12 cellular contexts compared by ENCODE assay signal in the genomic region with DNA sequence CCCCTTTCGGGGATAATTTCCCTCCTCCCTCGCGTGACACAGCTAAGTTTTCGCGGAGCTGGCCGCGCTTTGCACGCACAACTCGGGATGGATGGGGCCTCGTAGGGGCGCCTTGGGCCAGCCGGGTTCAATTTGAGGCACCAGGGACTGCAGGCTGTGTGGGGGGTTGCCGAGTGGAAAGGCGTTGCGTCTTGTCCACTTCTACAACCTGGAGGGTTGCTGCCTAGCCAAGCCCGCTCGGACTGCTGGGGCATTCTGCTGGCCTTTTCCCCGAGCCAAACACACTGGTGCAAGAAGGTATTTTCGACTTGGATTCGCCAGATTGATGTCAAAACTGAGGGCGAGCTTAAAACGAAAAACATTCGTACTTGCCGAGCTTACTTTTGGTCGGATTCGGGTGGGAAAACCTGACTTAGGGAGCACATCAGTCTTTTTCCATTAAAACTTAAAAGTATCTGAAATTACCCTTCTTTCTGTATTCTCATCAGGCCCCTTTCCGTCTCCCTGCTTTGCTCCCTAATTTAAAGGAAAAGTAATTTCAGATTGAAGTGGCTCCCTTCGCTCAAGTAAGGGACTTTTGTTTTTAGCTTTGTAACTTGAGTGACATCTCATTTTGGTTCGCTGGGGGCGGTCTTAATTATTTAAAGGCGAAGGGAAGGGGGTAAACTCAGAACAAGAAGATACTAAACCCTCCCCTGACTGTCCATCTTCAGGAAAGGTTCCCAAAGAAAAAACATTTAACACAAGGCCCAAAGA. TPM values are rescaled to one million over a fixed set of nuclear protein-coding genes. Genes with fewer than 3 reads are reported as not detected.
DNase-seq lines count a peak whose midpoint lies in the region; ATAC-seq and TF ChIP-seq lines count a peak whose summit lies in the region.
"Had no signal": no experiment of that assay in that cellular context is flagged by ENCODE, and none has a peak within 500 bp of the region (broad histone marks: within the 10 kb centered on the region; RNA-seq: fewer than 3 reads in every experiment).

No MANE protein-coding gene starts in this region.

- DNase-seq in AG20443 (ENCODE audit: low spot score): peak; percentile 64
- peak; percentile 36 for DNase-seq in NCI-H1105 treated with DMSO at 0.1 percent for 48 hours (lab: John Stamatoyannopoulos, UW)
- peak; percentile 58 for DNase-seq in fibroblast of mammary gland (ENCODE audit: low read depth)
- DNase-seq in ovary: peak in 4 of 5 donors; percentile 49 to 60 (median 55)
- no peak for DNase-seq in kidney glomerular epithelial cell (lab: John Stamatoyannopoulos, UW)
- DNase-seq in GF-D8 (lab: John Stamatoyannopoulos, UW): no peak
- DNase-seq: Kasumi-1, naive B cell had no signal

- WGBS in ovary, 3 donors: 44 to 88% (median 70%) methylated on average over 31 of the region's 31 CpGs

- H3K36me3 ChIP-seq in ovary: no peaks in the 10 kb centered on the region

- H3K27me3 ChIP-seq in ovary: no peaks in the 10 kb centered on the region

- H3K4me3 ChIP-seq in fibroblast of mammary gland (ENCODE audit: control insufficient read depth, low read depth, low read length) (peak overlapping the region; percentile 22), ovary (peak overlapping the region; percentile 45)

- intact Hi-C loops in ovary (cut with DNase I): loop anchor here in 3 of 4 donors (5.0 to 10.0 kb wide), 2 partner anchors 785 to 1083 kb away; no protein-coding TSS in a partner anchor

- no peak for TF ChIP-seq POLR2A in ovary (IDR thresholded peaks at IDR 0.05)

- TF ChIP-seq EP300 in ovary (IDR thresholded peaks at IDR 0.05): no peak

- H3K9me3 ChIP-seq in ovary: no peaks in the 10 kb centered on the region

- peaks cover 11% of the 10 kb centered on the region for H3K4me1 ChIP-seq in ovary (ENCODE audit: insufficient read depth)

- ATAC-seq in HG03457 (IDR thresholded peaks at IDR 0.05; ENCODE audit: unreplicated experiment) (no peak), HG03571 (IDR thresholded peaks at IDR 0.05; ENCODE audit: unreplicated experiment) (no peak)
- ATAC-seq: activated CD4-positive, CD25-positive, alpha-beta regulatory T cell treated with anti-CD3 and anti-CD28 coated beads, Interleukin-2, amount 50 U/mL, for 24 hours; activated naive CD4-positive, alpha-beta T cell treated with anti-CD3 and anti-CD28 coated beads, Interleukin-2, amount 50 U/mL, for 72 hours had no signal

- H3K27ac ChIP-seq in ovary: peak overlapping the region; percentile 43 to 80

- TF ChIP-seq CTCF in fibroblast of mammary gland (conservative IDR thresholded peaks at IDR 0.05; ENCODE audit: control insufficient read depth, insufficient read depth, low read depth, low read length): no peak
- TF ChIP-seq CTCF in ovary (IDR thresholded peaks at IDR 0.05): no peak

RNA-seq across cellular contexts. Expression of gene TBX3, which starts 14.3 kb away (rescaled TPM):
- 100 to 1,000 TPM in 1 of 7 donors, 10 to 100 TPM in 6; 41.4 to 106 (median 74.6) TPM for total RNA-seq in ovary
- 10 to 100 TPM; 25.4 to 33.7 TPM for polyA plus RNA-seq in ovary
- total RNA-seq: activated naive CD4-positive, alpha-beta T cell treated with anti-CD3 and anti-CD28 coated beads, Interleukin-2, amount 50 U/mL, for 72 hours had no signal

Comparison
In these comparisons a context has a peak if more than half of its experiments do, and no peak if none do; other contexts are left out.
1. DNase-seq: peak in AG20443 (single experiment), NCI-H1105 treated with DMSO at 0.1 percent for 48 hours (single experiment), fibroblast of mammary gland (single experiment) and ovary (4 of 5); none in kidney glomerular epithelial cell (single experiment) and GF-D8 (single experiment).